ENCODE assay signal across 9 cellular contexts in genomic region chr1:203408485-203409229, GRCh38. TPM values are rescaled to one million over a fixed set of nuclear protein-coding genes. Genes with fewer than 3 reads are reported as not detected.
DNase-seq lines count a peak whose midpoint lies in the region; ATAC-seq, FAIRE-seq and TF ChIP-seq lines count a peak whose summit lies in the region.
"Had no signal": no experiment of that assay in that cellular context is flagged by ENCODE, and none has a peak within 500 bp of the region (broad histone marks: within the 10 kb centered on the region; RNA-seq: fewer than 3 reads in every experiment).

No MANE protein-coding gene starts in this region.

- WGBS in small intestine, 3 donors: 12 to 39% (median 38%) methylated on average over 11 of the region's 11 CpGs

- no peaks in the 10 kb centered on the region for H3K4me1 Mint-ChIP-seq in activated naive CD8-positive, alpha-beta T cell treated with anti-CD3 and anti-CD28 coated beads for 36 hours

- H4K20me1 ChIP-seq in HCT116 (ENCODE audit: insufficient read depth): no peaks in the 10 kb centered on the region

- H3K27ac ChIP-seq in HCT116 (ENCODE audit: low read depth, low read length) (no peak overlapping the region), small intestine (ENCODE audit: low read depth in 1 of 2, low read length in 1 of 2) (peak overlapping the region; percentile 28 to 64)

- H3K9me2 ChIP-seq in HCT116 (ENCODE audit: insufficient read depth): no peaks in the 10 kb centered on the region

- intact Hi-C loops in HCT116 (cut with micrococcal nuclease): no loop called here

- H3K27me3 Mint-ChIP-seq in activated naive CD8-positive, alpha-beta T cell treated with anti-CD3 and anti-CD28 coated beads for 36 hours: peaks cover 24% of the 10 kb centered on the region

- no peak for TF ChIP-seq RAD21 in HCT116 (IDR thresholded peaks at IDR 0.05; ENCODE audit: low read depth)

- H3K4me3 Mint-ChIP-seq in activated naive CD8-positive, alpha-beta T cell treated with anti-CD3 and anti-CD28 coated beads for 36 hours: no peak overlapping the region

- RAD21 ChIA-PET in HCT116 (lab: Charles Lee; ENCODE audit: low non-redundant PET in 1 of 2, low total read pairs in 2 of 2, uncharacterized antibody in 2 of 2, unreplicated experiment in 2 of 2): no interaction called here

- no peak overlapping the region for H3K4me3 ChIP-seq in HCT116 (replicated peaks in 1 of 2; ENCODE audit: low read depth in 1 of 2, low read length in 2 of 2)
- no peak overlapping the region for H3K4me3 ChIP-seq in bronchial epithelial cell (ENCODE audit: low read depth, low read length)
- H3K4me3 ChIP-seq in small intestine (ENCODE audit: low read depth in 1 of 2, low read length in 2 of 2): no peak overlapping the region

- DNase-seq in HCT116 (ENCODE audit: low read depth, low spot score) (no peak), bronchial epithelial cell (ENCODE audit: low read depth) (peak; percentile 41), kidney glomerular epithelial cell (lab: John Stamatoyannopoulos, UW) (peak; percentile 17), small intestine (peak; percentile 96), OCI-M1 (lab: John Stamatoyannopoulos, UW) (no peak)
- DNase-seq in activated naive CD8-positive, alpha-beta T cell treated with anti-CD3 and anti-CD28 coated beads for 36 hours: no peak
- DNase-seq in activated naive CD4-positive, alpha-beta T cell treated with anti-CD3 and anti-CD28 coated beads, Interleukin-2, amount 50 U/mL, for 72 hours (ENCODE audit: low spot score in 2 of 2): no peak
- DNase-seq: NCI-H2227 treated with DMSO at 0.1 percent for 48 hours had no signal

- TF ChIP-seq POLR2A in HCT116 (IDR thresholded peaks at IDR 0.05; ENCODE audit: borderline replicate concordance, extremely low read depth, insufficient read depth, insufficient read length): no peak

- H3K9me3 Mint-ChIP-seq in activated naive CD8-positive, alpha-beta T cell treated with anti-CD3 and anti-CD28 coated beads for 36 hours: peaks cover 9% of the 10 kb centered on the region
- H3K9me3 Mint-ChIP-seq in activated naive CD4-positive, alpha-beta T cell treated with anti-CD3 and anti-CD28 coated beads, Interleukin-2, amount 50 U/mL, for 72 hours: peaks cover 5 to 13% of the 10 kb centered on the region in 2 donors

- BruUV-seq in HCT116 (replicated peaks; lab: Mats Ljungman, UMichigan): no TSS peak

- no peaks in the 10 kb centered on the region for H3K27me3 ChIP-seq in HCT116 (ENCODE audit: insufficient read depth, low read length)
- H3K27me3 ChIP-seq in bronchial epithelial cell (ENCODE audit: control insufficient read depth, insufficient read depth, low read length): no peaks in the 10 kb centered on the region
- no peaks in the 10 kb centered on the region for H3K27me3 ChIP-seq in small intestine (ENCODE audit: control insufficient read depth in 2 of 2, insufficient read depth in 2 of 2, low read length in 2 of 2)

- H3K27ac Mint-ChIP-seq in activated naive CD8-positive, alpha-beta T cell treated with anti-CD3 and anti-CD28 coated beads for 36 hours: no peak overlapping the region
- H3K27ac Mint-ChIP-seq in activated naive CD4-positive, alpha-beta T cell treated with anti-CD3 and anti-CD28 coated beads, Interleukin-2, amount 50 U/mL, for 72 hours: no peak overlapping the region

- H3K9ac ChIP-seq in HCT116 (ENCODE audit: low read length): no peak overlapping the region

- peaks cover 0 to 4% of the 10 kb centered on the region in 2 experiments; a peak in 1 of 4 replicates for H3K4me1 ChIP-seq in HCT116 (ENCODE audit: control insufficient read depth in 1 of 2, insufficient read depth in 2 of 2, low read length in 2 of 2)
- H3K4me1 ChIP-seq in small intestine (ENCODE audit: control insufficient read depth in 2 of 2, insufficient read depth in 1 of 2, low read depth in 1 of 2, low read length in 1 of 2): peaks cover 7 to 10% of the 10 kb centered on the region in 2 donors

- no peak overlapping the region for H3K4me2 ChIP-seq in HCT116 (ENCODE audit: low read length)

- no peak overlapping the region for H2AFZ ChIP-seq in HCT116 (ENCODE audit: low read depth, low read length, poor library complexity, severe bottlenecking)

- peak; percentile 61 for ATAC-seq in HCT116
- ATAC-seq in activated naive CD4-positive, alpha-beta T cell treated with anti-CD3 and anti-CD28 coated beads, Interleukin-2, amount 50 U/mL, for 72 hours: no peak
- no peak for ATAC-seq in GM21390 (IDR thresholded peaks at IDR 0.05; ENCODE audit: unreplicated experiment)

- FAIRE-seq in bronchial epithelial cell (lab: Jason Lieb, UNC) (no peak), small intestine (lab: Jason Lieb, UNC) (no peak)

- POLR2A ChIA-PET in HCT116 (lab: Charles Lee): no interaction called here

- H3K36me3 Mint-ChIP-seq in activated naive CD8-positive, alpha-beta T cell treated with anti-CD3 and anti-CD28 coated beads for 36 hours: no peaks in the 10 kb centered on the region
- H3K36me3 Mint-ChIP-seq in activated naive CD4-positive, alpha-beta T cell treated with anti-CD3 and anti-CD28 coated beads, Interleukin-2, amount 50 U/mL, for 72 hours: peaks cover 0 to 5% of the 10 kb centered on the region in 2 donors

- no peaks in the 10 kb centered on the region for H3K79me2 ChIP-seq in HCT116 (ENCODE audit: insufficient read depth, low read length)

- CTCF ChIA-PET in HCT116 (lab: Charles Lee): no interaction called here

- TF ChIP-seq CTCF in HCT116 (IDR thresholded peaks at IDR 0.05 in 2 of 3, conservative IDR thresholded peaks at IDR 0.05 in 1 of 3; ENCODE audit: borderline replicate concordance in 1 of 3, insufficient read depth in 1 of 3, low read depth in 2 of 3, low read length in 2 of 3) (no peak), bronchial epithelial cell (IDR thresholded peaks at IDR 0.05; ENCODE audit: insufficient read depth, low read length, severe bottlenecking) (no peak)

- H3K9me3 ChIP-seq in HCT116 (ENCODE audit: control insufficient read depth in 1 of 2, insufficient read depth in 1 of 2, low read depth in 1 of 2, low read length in 2 of 2): no peaks in the 10 kb centered on the region
- H3K9me3 ChIP-seq in small intestine (ENCODE audit: control insufficient read depth, low read depth): no peaks in the 10 kb centered on the region

- no peaks in the 10 kb centered on the region for H3K36me3 ChIP-seq in HCT116 (ENCODE audit: control insufficient read depth in 1 of 2, insufficient read depth in 2 of 2, low read length in 2 of 2)
- no peaks in the 10 kb centered on the region for H3K36me3 ChIP-seq in bronchial epithelial cell (ENCODE audit: control insufficient read depth, insufficient read depth, low read length)
- H3K36me3 ChIP-seq in small intestine (ENCODE audit: control insufficient read depth in 2 of 2, insufficient read depth in 2 of 2, low read length in 2 of 2): no peaks in the 10 kb centered on the region

TF ChIP-seq in HCT116, 20 proteins besides CTCF, POLR2A, EP300 and RAD21:
- TF ChIP-seq, protein P1, sequence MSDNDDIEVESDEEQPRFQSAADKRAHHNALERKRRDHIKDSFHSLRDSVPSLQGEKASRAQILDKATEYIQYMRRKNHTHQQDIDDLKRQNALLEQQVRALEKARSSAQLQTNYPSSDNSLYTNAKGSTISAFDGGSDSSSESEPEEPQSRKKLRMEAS (IDR thresholded peaks at IDR 0.05): peak; percentile 48
- no peak for TF ChIP-seq CEBPB (IDR thresholded peaks at IDR 0.05; ENCODE audit: low read depth)
TF ChIP-seq in HCT116: peak in this region for 1.

RNA-seq across cellular contexts. Expression of gene FMOD, which starts 57.7 kb away (rescaled TPM):
- total RNA-seq in HCT116 (2021; ENCODE audit: unreplicated experiment) (not detected), bronchial epithelial cell (0.26 TPM in 1 of 2 replicates, not detected in the other)
- not detected in 2 replicates for polyA plus RNA-seq in HCT116 (2012)
- 10 to 100 TPM in 1 of 3 donors, 1 to 10 TPM in 1, under 1 TPM in 1; 0.89 to 11.2 (median 5.4) TPM for polyA plus RNA-seq in small intestine
- total RNA-seq in activated naive CD8-positive, alpha-beta T cell treated with anti-CD3 and anti-CD28 coated beads for 36 hours: 1 to 10 TPM; 3.2 to 3.3 TPM
- 1 to 10 TPM in 1 of 2 donors, under 1 TPM in 1; 0.68 to 1.4 TPM for total RNA-seq in activated naive CD4-positive, alpha-beta T cell treated with anti-CD3 and anti-CD28 coated beads, Interleukin-2, amount 50 U/mL, for 72 hours

Comparison
In these comparisons a context has a peak if more than half of its experiments do, and no peak if none do; other contexts are left out.
1. DNase-seq: peak in bronchial epithelial cell (single experiment), kidney glomerular epithelial cell (single experiment) and small intestine (single experiment); none in HCT116 (single experiment), OCI-M1 (single experiment), activated naive CD8-positive, alpha-beta T cell treated with anti-CD3 and anti-CD28 coated beads for 36 hours (single experiment) and activated naive CD4-positive, alpha-beta T cell treated with anti-CD3 and anti-CD28 coated beads, Interleukin-2, amount 50 U/mL, for 72 hours (0 of 2).